ENCODE assay signal across 8 cellular contexts in the genomic region with DNA sequence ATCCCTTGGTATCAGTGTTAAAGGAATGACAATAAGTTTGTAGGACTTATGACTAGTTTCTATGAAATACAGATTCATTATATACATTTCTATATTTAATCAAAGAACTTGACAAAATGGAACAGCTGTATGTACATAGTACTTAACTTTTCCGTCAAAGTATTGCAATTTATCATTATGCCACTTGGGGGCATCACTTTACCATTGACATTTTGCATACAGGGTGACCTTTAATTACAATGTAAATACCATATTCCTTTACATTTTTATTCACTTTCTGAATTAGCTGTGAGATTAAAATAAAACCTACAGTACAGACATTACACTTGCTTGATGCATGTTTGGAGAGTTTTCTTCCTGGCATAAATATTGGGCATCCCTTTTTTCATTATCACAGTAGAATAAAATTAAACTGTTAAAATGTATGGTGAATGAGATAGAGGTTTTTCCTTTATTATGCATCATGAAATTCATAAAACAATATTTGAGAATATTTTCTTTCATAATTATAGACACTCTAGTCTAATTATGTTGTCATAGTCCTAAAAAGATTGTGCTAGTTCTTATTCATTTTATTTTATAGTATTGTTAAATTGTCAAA. TPM values are rescaled to one million over a fixed set of nuclear protein-coding genes. Genes with fewer than 3 reads are reported as not detected.
DNase-seq lines count a peak whose midpoint lies in the region; ATAC-seq and TF ChIP-seq lines count a peak whose summit lies in the region.

No MANE protein-coding gene starts in this region.

- in situ Hi-C loops in Panc1 (cut with HindIII; ENCODE audit: low pct_unique_long_range_greater_than_20kb, low sequenced_read_pairs): no loop called here

- peak; percentile 46 for DNase-seq in A172 (ENCODE audit: low spot score)
- DNase-seq in Daoy (ENCODE audit: low read depth): peak; percentile 33
- peak; percentile 50 for DNase-seq in Panc1 (ENCODE audit: low read depth, low spot score)
- peak; percentile 51 to 55 (median 54) for DNase-seq in effector memory CD8-positive, alpha-beta T cell
- peak; percentile 37 for DNase-seq in neural crest cell (ENCODE audit: low read depth, low spot score)
- no peak for DNase-seq in tibial artery
- no peak for DNase-seq in DMS114 treated with DMSO at 0.1 percent for 48 hours (lab: John Stamatoyannopoulos, UW; ENCODE audit: unreplicated experiment)

- no peaks in the 10 kb centered on the region for H3K36me3 Mint-ChIP-seq in effector memory CD8-positive, alpha-beta T cell (ENCODE audit: insufficient read depth)
- peaks cover 3% of the 10 kb centered on the region for H3K36me3 Mint-ChIP-seq in neural crest cell (ENCODE audit: low read depth)

- CTCF ChIA-PET in Panc1 (lab: Charles Lee): no interaction called here

- POLR2A ChIA-PET in Panc1 (lab: Charles Lee): interaction anchor here (0.5 kb wide), 1 partner anchor 429 kb away, joined by 6 read pairs; no protein-coding TSS in a partner anchor

- H3K27ac ChIP-seq in Panc1 (ENCODE audit: low read length): no peak overlapping the region
- no peak overlapping the region for H3K27ac ChIP-seq in tibial artery

- H3K9me3 Mint-ChIP-seq in effector memory CD8-positive, alpha-beta T cell: no peaks in the 10 kb centered on the region
- no peaks in the 10 kb centered on the region for H3K9me3 Mint-ChIP-seq in neural crest cell

- ATAC-seq in HG03575 (IDR thresholded peaks at IDR 0.05; ENCODE audit: extremely low read depth, insufficient number of reproducible peaks, low FRiP score, unreplicated experiment) (peak; percentile 67), Panc1 (peak; percentile 90)
- ATAC-seq in effector memory CD8-positive, alpha-beta T cell (replicated peaks): peak; percentile 70

- H3K27ac Mint-ChIP-seq in effector memory CD8-positive, alpha-beta T cell: no peak overlapping the region
- H3K27ac Mint-ChIP-seq in neural crest cell (ENCODE audit: unreplicated experiment): no peak overlapping the region

- TF ChIP-seq CTCF in Panc1 (IDR thresholded peaks at IDR 0.05): peak; percentile 71; the same call in 1 of the 2 replicates
- peak; percentile 79 for TF ChIP-seq CTCF in neural crest cell (conservative IDR thresholded peaks at IDR 0.05)
- peak in 1 of 2 experiments; percentile 33 for TF ChIP-seq CTCF in tibial artery (IDR thresholded peaks at IDR 0.05)

- H3K27me3 Mint-ChIP-seq in effector memory CD8-positive, alpha-beta T cell: no peaks in the 10 kb centered on the region
- H3K27me3 Mint-ChIP-seq in neural crest cell (ENCODE audit: low read depth): no peaks in the 10 kb centered on the region

- H3K27me3 ChIP-seq in Panc1 (ENCODE audit: control insufficient read depth, insufficient read depth, low read length) (no peaks in the 10 kb centered on the region), tibial artery (no peaks in the 10 kb centered on the region)

- BruUV-seq in Panc1 (replicated peaks; lab: Mats Ljungman, UMichigan): no TSS peak

- no peaks in the 10 kb centered on the region for H3K4me1 Mint-ChIP-seq in effector memory CD8-positive, alpha-beta T cell (ENCODE audit: low read depth in 2 of 2)
- no peaks in the 10 kb centered on the region for H3K4me1 Mint-ChIP-seq in neural crest cell

- no peak overlapping the region for H3K4me3 ChIP-seq in Panc1 (ENCODE audit: low read depth in 2 of 2, low read length in 2 of 2)
- H3K4me3 ChIP-seq in tibial artery: no peak overlapping the region

- H3K36me3 ChIP-seq in Panc1 (ENCODE audit: control insufficient read depth, insufficient read depth, low read length): no peaks in the 10 kb centered on the region
- H3K36me3 ChIP-seq in tibial artery: peaks cover 0 to 13% (median 0%) of the 10 kb centered on the region in 3 donors

- H3K4me3 Mint-ChIP-seq in effector memory CD8-positive, alpha-beta T cell: no peak overlapping the region
- H3K4me3 Mint-ChIP-seq in neural crest cell: no peak overlapping the region

- intact Hi-C loops in Panc1 (cut with micrococcal nuclease; ENCODE audit: unreplicated experiment) (loop anchor here (5.0 to 10.0 kb wide), 3 partner anchors 331 to 994 kb away; no protein-coding TSS in a partner anchor), tibial artery (cut with DNase I; ENCODE audit: low total_unique reads) (no loop called here)

- no peaks in the 10 kb centered on the region for H3K4me1 ChIP-seq in Panc1 (ENCODE audit: control insufficient read depth, insufficient read depth, low read length)
- H3K4me1 ChIP-seq in tibial artery: peaks cover 0 to 12% (median 0%) of the 10 kb centered on the region in 4 donors

- H3K9me3 ChIP-seq in Panc1 (ENCODE audit: control insufficient read depth, insufficient read depth, low read depth, low read length) (no peaks in the 10 kb centered on the region), tibial artery (no peaks in the 10 kb centered on the region)

RNA-seq across cellular contexts. Expression of a gene that starts 6.9 kb away (rescaled TPM):
- total RNA-seq in A172 (2014; rRNA removed; shearing (Covaris generic)): 4.3 and 5.3 TPM in 2 replicates
- 8.6 and 16.4 TPM in 2 replicates for total RNA-seq in Daoy (2014; rRNA removed; shearing (Covaris generic))
- total RNA-seq in Panc1 (2021; ENCODE audit: unreplicated experiment) (9.5 TPM), neural crest cell (4.9 and 5.8 TPM in 2 replicates)
- polyA plus RNA-seq in Panc1 (2012; ENCODE audit: insufficient read length): 5.8 TPM

RNA-seq across cellular contexts. Expression of a gene that starts 7.0 kb away (rescaled TPM):
- 5.0 and 7.2 TPM in 2 replicates for total RNA-seq in A172 (2014; rRNA removed; shearing (Covaris generic))
- total RNA-seq in Daoy (2014; rRNA removed; shearing (Covaris generic)): 7.8 and 16.8 TPM in 2 replicates
- total RNA-seq in Panc1 (2021; ENCODE audit: unreplicated experiment) (7.4 TPM), neural crest cell (9.3 and 11.4 TPM in 2 replicates)
- polyA plus RNA-seq in Panc1 (2012; ENCODE audit: insufficient read length): 4.7 TPM

Comparison
In these comparisons a context has a peak if more than half of its experiments do, and no peak if none do; other contexts are left out.
1. DNase-seq: peak in A172 (single experiment), Daoy (single experiment), Panc1 (single experiment), effector memory CD8-positive, alpha-beta T cell (3 of 3) and neural crest cell (single experiment); none in tibial artery (0 of 2) and DMS114 treated with DMSO at 0.1 percent for 48 hours (single experiment).
2. Peak in every context shown above with its lines, with median percentiles within 50 percentile points of each other: ATAC-seq.